25 cellular contexts compared by ENCODE assay signal in genomic region chr20:22522701-22523100, GRCh38.
"Had no signal": no experiment of that assay in that cellular context is flagged by ENCODE, and none has a peak within 500 bp of the region (broad histone marks: within the 10 kb centered on the region; RNA-seq: fewer than 3 reads in every experiment).

No MANE protein-coding gene starts in this region.

- H3K9ac ChIP-seq: neural progenitor cell had no signal

- H3K36me3 ChIP-seq: esophagus squamous epithelium, neural progenitor cell, prostate gland, right atrium auricular region, sigmoid colon, stomach, thyroid gland, upper lobe of left lung had no signal

- H3K4me3 ChIP-seq: coronary artery, esophagus squamous epithelium, lung, neural progenitor cell, prostate gland, right atrium auricular region, sigmoid colon, stomach, thyroid gland, upper lobe of left lung had no signal

- H3K4me2 ChIP-seq: neural progenitor cell had no signal

- FAIRE-seq: endothelial cell of umbilical vein, keratinocyte, urothelium cell line had no signal

- H3K9me3 ChIP-seq: esophagus squamous epithelium, prostate gland, right atrium auricular region, sigmoid colon, stomach, thyroid gland, upper lobe of left lung had no signal

- DNase-seq: dermis blood vessel endothelial cell; effector memory CD4-positive, alpha-beta T cell; esophagus squamous epithelium; foreskin melanocyte; left ventricle myocardium superior; naive B cell; nucleus accumbens; sigmoid colon; stimulated activated CD4-positive, alpha-beta T cell treated with anti-CD3 and anti-CD28 coated beads, Interleukin-2, amount 100 ng/mL, for 24 hours; stimulated activated CD4-positive, alpha-beta T cell treated with anti-CD3 and anti-CD28 coated beads, Interleukin-4, amount 100 ng/mL, for 24 hours; stimulated activated naive CD4-positive, alpha-beta T cell treated with Interleukin-2 at 50 U/mL for 16 hours; stomach; thyroid gland had no signal

- H3K4me1 Mint-ChIP-seq: naive B cell; nephron; neural progenitor cell; stimulated activated effector memory CD8-positive, alpha-beta T cell treated with anti-CD3 and anti-CD28 coated beads, Interleukin-12 subunit alpha, Interleukin-12 subunit beta, amount 100 ng/mL, for 72 hours had no signal

- H3K27me3 ChIP-seq: neural progenitor cell, right atrium auricular region, upper lobe of left lung had no signal

- H3K4me1 ChIP-seq: esophagus squamous epithelium, neural progenitor cell, prostate gland, right atrium auricular region, sigmoid colon, thyroid gland, upper lobe of left lung had no signal

- H3K9me3 Mint-ChIP-seq: nephron, neural progenitor cell had no signal

- ATAC-seq: left ventricle myocardium superior; stimulated activated effector memory CD8-positive, alpha-beta T cell treated with anti-CD3 and anti-CD28 coated beads, Interleukin-12 subunit alpha, Interleukin-12 subunit beta, amount 100 ng/mL, for 72 hours had no signal

- H3K27ac Mint-ChIP-seq: memory B cell; naive B cell; nephron; neural progenitor cell; stimulated activated effector memory CD8-positive, alpha-beta T cell treated with anti-CD3 and anti-CD28 coated beads, Interleukin-12 subunit alpha, Interleukin-12 subunit beta, amount 100 ng/mL, for 72 hours had no signal

- H3K27ac ChIP-seq: coronary artery, esophagus squamous epithelium, neural progenitor cell, prostate gland, right atrium auricular region, sigmoid colon, thyroid gland, upper lobe of left lung had no signal

- H3K4me3 Mint-ChIP-seq: memory B cell; naive B cell; nephron; neural progenitor cell; stimulated activated effector memory CD8-positive, alpha-beta T cell treated with anti-CD3 and anti-CD28 coated beads, Interleukin-12 subunit alpha, Interleukin-12 subunit beta, amount 100 ng/mL, for 72 hours had no signal

- H3K36me3 Mint-ChIP-seq: memory B cell; naive B cell; neural progenitor cell; stimulated activated effector memory CD8-positive, alpha-beta T cell treated with anti-CD3 and anti-CD28 coated beads, Interleukin-12 subunit alpha, Interleukin-12 subunit beta, amount 100 ng/mL, for 72 hours had no signal
